9 cellular contexts compared by ENCODE assay signal in the genomic region with DNA sequence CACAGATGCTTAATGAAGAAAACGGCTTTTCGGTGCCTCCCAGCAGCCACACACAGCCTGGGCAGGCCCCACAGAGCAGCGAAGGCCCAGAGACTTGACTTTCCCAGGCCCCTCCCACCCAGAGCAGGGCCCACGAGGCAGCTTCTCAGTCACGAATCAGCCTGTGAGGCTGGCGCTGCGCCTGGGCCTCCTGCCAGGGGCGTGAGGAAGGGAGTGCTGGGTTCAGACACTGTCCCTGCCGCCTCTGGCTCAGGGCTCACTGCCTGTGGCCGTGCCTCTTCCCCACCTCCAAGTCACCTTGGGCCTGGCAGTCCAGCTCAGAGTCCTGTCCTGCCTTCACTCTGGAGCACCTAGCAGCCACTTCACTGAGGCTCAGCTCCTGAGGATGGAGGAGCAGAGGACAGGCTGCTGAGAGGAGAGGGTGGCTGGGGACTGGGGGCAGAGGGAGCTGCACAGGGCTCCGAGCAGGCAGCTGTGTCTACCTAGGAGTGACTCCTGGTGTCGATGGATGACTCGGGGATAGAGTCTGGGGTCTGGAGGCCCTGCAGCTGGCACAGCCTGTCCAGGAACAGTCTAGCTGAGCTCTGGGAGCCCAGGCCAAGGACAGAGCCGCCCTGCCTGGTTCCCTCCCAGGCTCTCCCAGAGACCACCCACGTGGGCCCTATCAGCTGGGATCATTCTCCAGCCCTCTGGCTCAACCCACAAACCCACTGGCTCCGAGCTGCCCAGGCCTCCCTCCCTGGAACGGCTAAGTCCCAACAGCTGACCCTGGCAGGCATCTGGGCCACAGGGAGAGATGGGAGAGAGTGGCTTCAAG. TPM values are rescaled to one million over a fixed set of nuclear protein-coding genes. Genes with fewer than 3 reads are reported as not detected.
DNase-seq lines count a peak whose midpoint lies in the region; ATAC-seq and TF ChIP-seq lines count a peak whose summit lies in the region.
"Had no signal": no experiment of that assay in that cellular context is flagged by ENCODE, and none has a peak within 500 bp of the region (broad histone marks: within the 10 kb centered on the region; RNA-seq: fewer than 3 reads in every experiment).

No MANE protein-coding gene starts in this region.

- peak; percentile 42 for DNase-seq in stimulated activated CD4-positive, alpha-beta T cell treated with anti-CD3 and anti-CD28 coated beads, Interleukin-15, amount 100 ng/mL, for 24 hours
- no peak for DNase-seq in stimulated activated CD4-positive, alpha-beta T cell treated with anti-CD3 and anti-CD28 coated beads, Interleukin-4, amount 100 ng/mL, for 24 hours
- peak in 19 of 34 experiments; percentile 20 to 49 (median 33) for DNase-seq in T-cell
- peak; percentile 96 for DNase-seq in esophagus muscularis mucosa (ENCODE audit: extremely low spot score)
- DNase-seq in RKO (ENCODE audit: low spot score), result no peak

- POLR2A ChIA-PET in T-cell (lab: Charles Lee), result interaction anchor here (0.6 kb wide), 2 partner anchors 14 to 1398 kb away, joined by 3 to 6 read pairs; no protein-coding TSS in a partner anchor

- H3K9me3 ChIP-seq in esophagus muscularis mucosa (no peaks in the 10 kb centered on the region), muscle layer of duodenum (ENCODE audit: control insufficient read depth in 1 of 2, low read length in 2 of 2) (no peaks in the 10 kb centered on the region)

- H3K36me3 ChIP-seq in esophagus muscularis mucosa (no peaks in the 10 kb centered on the region), muscle layer of duodenum (ENCODE audit: control insufficient read depth in 1 of 2, insufficient read depth in 2 of 2, low read length in 2 of 2) (no peaks in the 10 kb centered on the region), urinary bladder (ENCODE audit: insufficient read depth) (no peaks in the 10 kb centered on the region)

- TF ChIP-seq CTCF in esophagus muscularis mucosa (IDR thresholded peaks at IDR 0.05), result no peak

- H3K27me3 Mint-ChIP-seq in T-cell, result no peaks in the 10 kb centered on the region

- 12% methylated on average over 10 of the region's 17 CpGs for WGBS in esophagus muscularis mucosa
- WGBS in urinary bladder, result 15% methylated on average over 17 of the region's 17 CpGs

- H3K27me3 ChIP-seq in esophagus muscularis mucosa (no peaks in the 10 kb centered on the region), muscle layer of duodenum (ENCODE audit: low read depth, low read length) (no peaks in the 10 kb centered on the region)

- H3K27ac ChIP-seq in esophagus muscularis mucosa (replicated peaks in 1 of 4), result peak overlapping the region; percentile 73 to 83 (median 82)
- peak overlapping the region; percentile 60 for H3K27ac ChIP-seq in muscle layer of duodenum (ENCODE audit: low read length)
- peak overlapping the region; percentile 87 for H3K27ac ChIP-seq in urinary bladder (ENCODE audit: low read depth)

- TF ChIP-seq EP300 in esophagus muscularis mucosa (IDR thresholded peaks at IDR 0.05), result no peak

- H3K4me1 Mint-ChIP-seq in T-cell, result peaks cover 26 to 53% (median 37%) of the 10 kb centered on the region in 3 donors

- H3K27ac Mint-ChIP-seq in T-cell, result peak overlapping the region in 1 of 2 donors; percentile 48

- H3K9me3 Mint-ChIP-seq in T-cell, result no peaks in the 10 kb centered on the region

- CTCF ChIA-PET in T-cell (lab: Charles Lee), result no interaction called here

- intact Hi-C loops in esophagus muscularis mucosa (cut with DNase I), result no loop called here

- H3K4me1 ChIP-seq in esophagus muscularis mucosa (peaks cover 20 to 22% (median 21%) of the 10 kb centered on the region in 4 donors), muscle layer of duodenum (ENCODE audit: control insufficient read depth in 1 of 2, insufficient read depth in 2 of 2, low read length in 2 of 2) (peaks cover 6 to 20% of the 10 kb centered on the region in 2 donors), urinary bladder (ENCODE audit: insufficient read depth) (no peaks in the 10 kb centered on the region)

- H3K4me3 ChIP-seq in esophagus muscularis mucosa, result no peak overlapping the region
- no peak overlapping the region for H3K4me3 ChIP-seq in muscle layer of duodenum (ENCODE audit: low read depth in 1 of 2, low read length in 2 of 2)
- no peak overlapping the region for H3K4me3 ChIP-seq in urinary bladder (ENCODE audit: low read depth, low read length)
- H3K4me3 ChIP-seq: GM12878 had no signal

- TF ChIP-seq POLR2A in esophagus muscularis mucosa (IDR thresholded peaks at IDR 0.05; ENCODE audit: low read depth), result no peak

- ATAC-seq in T-cell (replicated peaks in 1 of 4) (peak in 2 of 4 experiments; percentile 6 to 13), HG02885 (IDR thresholded peaks at IDR 0.05; ENCODE audit: poor library complexity, unreplicated experiment) (no peak)
- ATAC-seq: GM12878 had no signal

- no peak overlapping the region for H3K4me3 Mint-ChIP-seq in T-cell

- H3K36me3 Mint-ChIP-seq in T-cell, result no peaks in the 10 kb centered on the region

RNA-seq across cellular contexts. Expression of a gene that starts 36.4 kb away (rescaled TPM):
- total RNA-seq in T-cell (100 to 1,000 TPM in 1 of 5 donors, 10 to 100 TPM in 3, 1 to 10 TPM in 1; 9.7 to 144 (median 18.5) TPM), esophagus muscularis mucosa (100 to 1,000 TPM in 3 of 4 donors, 10 to 100 TPM in 1; 68.9 to 332 (median 176) TPM), urinary bladder (40.9 TPM)
- polyA plus RNA-seq in urinary bladder, result 112 TPM

Comparison
In these comparisons a context has a peak if more than half of its experiments do, and no peak if none do; other contexts are left out.
1. DNase-seq: peak in stimulated activated CD4-positive, alpha-beta T cell treated with anti-CD3 and anti-CD28 coated beads, Interleukin-15, amount 100 ng/mL, for 24 hours (single experiment), T-cell (19 of 34) and esophagus muscularis mucosa (single experiment); none in stimulated activated CD4-positive, alpha-beta T cell treated with anti-CD3 and anti-CD28 coated beads, Interleukin-4, amount 100 ng/mL, for 24 hours (single experiment) and RKO (single experiment).
2. Peak in every context shown above with its lines, with median percentiles within 50 percentile points of each other: H3K27ac ChIP-seq.